In genomic region chr6:134424131-134424794, GRCh38 we compare ENCODE assay signal across 19 cellular contexts.
DNase-seq lines count a peak whose midpoint lies in the region; ATAC-seq and TF ChIP-seq lines count a peak whose summit lies in the region.
"Had no signal": no experiment of that assay in that cellular context is flagged by ENCODE, and none has a peak within 500 bp of the region (broad histone marks: within the 10 kb centered on the region; RNA-seq: fewer than 3 reads in every experiment).

No MANE protein-coding gene starts in this region.

- intact Hi-C loops in Right ventricle myocardium superior (cut with DNase I) (no loop called here), Right ventricle myocardium inferior (cut with DNase I) (no loop called here), cardiac septum (cut with DNase I) (no loop called here)

- no peaks in the 10 kb centered on the region for H3K36me3 ChIP-seq in brain microvascular endothelial cell (replicated peaks)
- H3K36me3 ChIP-seq: SJCRH30, thyroid gland had no signal

- peaks cover 3% of the 10 kb centered on the region for H3K4me1 Mint-ChIP-seq in progenitor cell of endocrine pancreas (ENCODE audit: low read depth)

- H3K27ac ChIP-seq in brain microvascular endothelial cell, result peak overlapping the region; percentile 96
- H3K27ac ChIP-seq: SJCRH30, thyroid gland had no signal

- no peak overlapping the region for H3K27ac Mint-ChIP-seq in progenitor cell of endocrine pancreas
- H3K27ac Mint-ChIP-seq: activated B cell treated with CpG ODN at 0.5 μM for 24 hours; activated naive CD8-positive, alpha-beta T cell treated with anti-CD3 and anti-CD28 coated beads, Interleukin-2, amount 50 U/mL, for 24 hours; mesothelial cell of epicardium had no signal

- in situ Hi-C loops in brain microvascular endothelial cell (cut with HindIII; ENCODE audit: low pct_ligation_motif_present, low sequenced_read_pairs), result no loop called here

- no peak for DNase-seq in Right ventricle myocardium superior
- DNase-seq in Right ventricle myocardium inferior (ENCODE audit: missing footprints), result no peak
- DNase-seq in brain microvascular endothelial cell, result no peak
- peak; percentile 44 for DNase-seq in iris pigment epithelial cell (ENCODE audit: low read depth)
- DNase-seq in middle frontal gyrus (ENCODE audit: extremely low spot score, low spot score), result no peak
- DNase-seq in progenitor cell of endocrine pancreas (ENCODE audit: low spot score, unreplicated experiment), result no peak
- no peak for DNase-seq in cardiac septum (ENCODE audit: low spot score)
- DNase-seq: ACHN; activated B cell treated with CpG ODN at 0.5 μM for 24 hours; activated CD8-positive, alpha-beta memory T cell treated with anti-CD3 and anti-CD28 coated beads for 24 hours; activated naive CD8-positive, alpha-beta T cell treated with anti-CD3 and anti-CD28 coated beads, Interleukin-2, amount 50 U/mL, for 24 hours; central memory CD4-positive, alpha-beta T cell; kidney glomerular epithelial cell; NCI-H2081 treated with DMSO at 0.1 percent for 48 hours; NCI-H510A; SJCRH30; thyroid gland had no signal

- TF ChIP-seq CTCF in brain microvascular endothelial cell (IDR thresholded peaks at IDR 0.05; ENCODE audit: low read depth, low read length, missing control alignments) (no peak), progenitor cell of endocrine pancreas (IDR thresholded peaks at IDR 0.05; ENCODE audit: unreplicated experiment) (no peak)

- ATAC-seq in Right ventricle myocardium superior (ENCODE audit: poor library complexity) (peak; percentile 38), Right ventricle myocardium inferior (no peak), HG03159 (IDR thresholded peaks at IDR 0.05; ENCODE audit: unreplicated experiment) (no peak)
- ATAC-seq: activated naive CD8-positive, alpha-beta T cell treated with anti-CD3 and anti-CD28 coated beads, Interleukin-2, amount 50 U/mL, for 24 hours had no signal

- H3K27me3 ChIP-seq in brain microvascular endothelial cell (replicated peaks), result no peaks in the 10 kb centered on the region
- H3K27me3 ChIP-seq: SJCRH30, thyroid gland had no signal

- H3K4me3 Mint-ChIP-seq in progenitor cell of endocrine pancreas (ENCODE audit: low read depth), result no peak overlapping the region
- H3K4me3 Mint-ChIP-seq: activated B cell treated with CpG ODN at 0.5 μM for 24 hours; activated naive CD8-positive, alpha-beta T cell treated with anti-CD3 and anti-CD28 coated beads, Interleukin-2, amount 50 U/mL, for 24 hours; mesothelial cell of epicardium had no signal

- H3K4me3 ChIP-seq in brain microvascular endothelial cell (ENCODE audit: low read depth, low read length), result no peak overlapping the region
- H3K4me3 ChIP-seq: SJCRH30, thyroid gland had no signal

- peaks cover 3% of the 10 kb centered on the region for H3K9me3 Mint-ChIP-seq in progenitor cell of endocrine pancreas (ENCODE audit: low read depth)
- H3K9me3 Mint-ChIP-seq: activated B cell treated with CpG ODN at 0.5 μM for 24 hours; activated naive CD8-positive, alpha-beta T cell treated with anti-CD3 and anti-CD28 coated beads, Interleukin-2, amount 50 U/mL, for 24 hours; mesothelial cell of epicardium had no signal

- H3K27me3 Mint-ChIP-seq in progenitor cell of endocrine pancreas, result peaks cover 3% of the 10 kb centered on the region
- H3K27me3 Mint-ChIP-seq: activated B cell treated with CpG ODN at 0.5 μM for 24 hours; activated naive CD8-positive, alpha-beta T cell treated with anti-CD3 and anti-CD28 coated beads, Interleukin-2, amount 50 U/mL, for 24 hours had no signal

- no peaks in the 10 kb centered on the region for H3K36me3 Mint-ChIP-seq in progenitor cell of endocrine pancreas (ENCODE audit: insufficient read depth)
- H3K36me3 Mint-ChIP-seq: mesothelial cell of epicardium had no signal
